9 cellular contexts compared by ENCODE assay signal in genomic region chr7:1532456-1533254, GRCh38. TPM values are rescaled to one million over a fixed set of nuclear protein-coding genes. Genes with fewer than 3 reads are reported as not detected.
DNase-seq lines count a peak whose midpoint lies in the region; ATAC-seq and TF ChIP-seq lines count a peak whose summit lies in the region.
"Had no signal": no experiment of that assay in that cellular context is flagged by ENCODE, and none has a peak within 500 bp of the region (broad histone marks: within the 10 kb centered on the region; RNA-seq: fewer than 3 reads in every experiment).

No MANE protein-coding gene starts in this region.

- H3F3A ChIP-seq in PC-3 (ENCODE audit: low read length, unreplicated experiment): peaks cover 7% of the 10 kb centered on the region

- BruUV-seq in PC-3 (replicated peaks; lab: Mats Ljungman, UMichigan): TSS peak; percentile 95

- H3K4me2 ChIP-seq in PC-3 (ENCODE audit: low read length) (peak overlapping the region; percentile 96), osteoblast (ENCODE audit: insufficient read depth, low read length) (peak overlapping the region; percentile 90)

- H3K4me3 ChIP-seq in GM08714 (ENCODE audit: low read length) (peak overlapping the region; percentile 66; the same call in 1 of the 2 replicates), PC-3 (ENCODE audit: low read length) (peak overlapping the region; percentile 88), fibroblast of villous mesenchyme (ENCODE audit: low read depth, low read length) (peak overlapping the region; percentile 73), osteoblast (ENCODE audit: insufficient read depth, low read length) (peak overlapping the region; percentile 80), transverse colon (peak overlapping the region; percentile 70 to 75 (median 72))

- peak; percentile 70 for TF ChIP-seq EP300 in transverse colon (IDR thresholded peaks at IDR 0.05; ENCODE audit: low read depth)

- POLR2A ChIA-PET in PC-3 (lab: Charles Lee; ENCODE audit: unreplicated experiment): interaction anchor here (0.5 to 1.8 kb wide), 4 partner anchors 22 to 372 kb away, joined by 3 to 8 read pairs (median 4); partner anchors contain the start of gene TMEM184A

- ATAC-seq in PC-3: peak; percentile 52
- no peak for ATAC-seq in GM21619 (IDR thresholded peaks at IDR 0.05; ENCODE audit: unreplicated experiment)

- no peaks in the 10 kb centered on the region for H3K9me2 ChIP-seq in PC-3 (replicated peaks; ENCODE audit: low read length)

- no peaks in the 10 kb centered on the region for H3K9me3 ChIP-seq in PC-3 (ENCODE audit: low read length)
- no peaks in the 10 kb centered on the region for H3K9me3 ChIP-seq in osteoblast (ENCODE audit: low read depth, low read length)
- H3K9me3 ChIP-seq in transverse colon: no peaks in the 10 kb centered on the region

- H3K79me2 ChIP-seq in PC-3 (ENCODE audit: low read length): peaks cover 63% of the 10 kb centered on the region
- H3K79me2 ChIP-seq in osteoblast (ENCODE audit: insufficient read depth, low read length): peaks cover 48% of the 10 kb centered on the region

- no peak overlapping the region for H2AFZ ChIP-seq in PC-3 (ENCODE audit: low read length)
- peak overlapping the region; percentile 40 for H2AFZ ChIP-seq in osteoblast (ENCODE audit: low read length)

- WGBS in transverse colon (ENCODE audit: low coverage in 1 of 2), 2 donors: 1 to 4% methylated on average over 5 to 35 of the region's 36 CpGs

- in situ Hi-C loops in transverse colon (cut with MboI; ENCODE audit: low pct_ligation_motif_present in 1 of 4, low pct_unique_long_range_greater_than_20kb in 1 of 4, low sequenced_read_pairs in 3 of 4): no loop called here

- intact Hi-C loops in PC-3 (cut with micrococcal nuclease) (loop anchor here (1.0 to 2.0 kb wide), 3 partner anchors 24 to 35 kb away; partner anchors contain the start of gene TMEM184A), transverse colon (cut with DNase I; ENCODE audit: low total_unique reads) (no loop called here)

- H3K27ac ChIP-seq in PC-3 (ENCODE audit: low read length): peak overlapping the region; percentile 97
- H3K27ac ChIP-seq in osteoblast (ENCODE audit: low read depth, low read length): peak overlapping the region; percentile 95
- peak overlapping the region; percentile 97 to 99 (median 98) for H3K27ac ChIP-seq in transverse colon

- H3K4me1 ChIP-seq in PC-3 (ENCODE audit: insufficient read depth, low read length) (peaks cover 32% of the 10 kb centered on the region), osteoblast (ENCODE audit: insufficient read depth, low read length) (peaks cover 41% of the 10 kb centered on the region), transverse colon (peaks cover 28 to 55% (median 54%) of the 10 kb centered on the region in 4 donors)

- no peaks in the 10 kb centered on the region; the same call in 1 of the 2 replicates for H3K36me3 ChIP-seq in PC-3 (ENCODE audit: low read depth, low read length)
- H3K36me3 ChIP-seq in osteoblast (ENCODE audit: insufficient read depth, low read length): no peaks in the 10 kb centered on the region
- H3K36me3 ChIP-seq in transverse colon: no peaks in the 10 kb centered on the region

- peak; percentile 86 for TF ChIP-seq POLR2A in transverse colon (IDR thresholded peaks at IDR 0.05)

- H4K20me1 ChIP-seq in PC-3 (ENCODE audit: low read length) (peaks cover 8% of the 10 kb centered on the region; the same call in 1 of the 2 replicates), osteoblast (ENCODE audit: insufficient read depth, low read length) (peaks cover 7% of the 10 kb centered on the region)

- peak overlapping the region; percentile 91 for H3K9ac ChIP-seq in PC-3 (ENCODE audit: low read length)

- H3K27me3 ChIP-seq in PC-3 (ENCODE audit: low read length): no peaks in the 10 kb centered on the region
- no peaks in the 10 kb centered on the region for H3K27me3 ChIP-seq in osteoblast (ENCODE audit: insufficient read depth, low read length)
- no peaks in the 10 kb centered on the region for H3K27me3 ChIP-seq in transverse colon

- DNase-seq in PC-3: peak; percentile 97
- peak; percentile 50 for DNase-seq in activated T-helper 9 cell treated with anti-CD3 and anti-CD28 coated beads, Interleukin-2, amount 50 U/mL, for 16 hours (ENCODE audit: low read depth)
- DNase-seq in fibroblast of villous mesenchyme (ENCODE audit: low read depth): peak; percentile 96
- DNase-seq in osteoblast (ENCODE audit: insufficient read length, low spot score, missing footprints): peak; percentile 99
- peak; percentile 90 for DNase-seq in transverse colon
- no peak for DNase-seq in SKM-1 treated with dmso at 0.1 percent for 144 hours (lab: John Stamatoyannopoulos, UW; ENCODE audit: unreplicated experiment)

- TF ChIP-seq CTCF in PC-3 (conservative IDR thresholded peaks at IDR 0.05; ENCODE audit: low read depth, low read length) (no peak), fibroblast of villous mesenchyme (IDR thresholded peaks at IDR 0.05; ENCODE audit: insufficient read depth, low read depth, low read length) (no peak), osteoblast (IDR thresholded peaks at IDR 0.05; ENCODE audit: extremely low read depth, low read depth, low read length) (no peak), transverse colon (IDR thresholded peaks at IDR 0.05) (no peak)

- CTCF ChIA-PET in PC-3 (lab: Charles Lee): interaction anchor here (1.0 to 1.4 kb wide), 2 partner anchors 19 to 23 kb away, joined by 3 to 4 read pairs; partner anchors contain the start of gene TMEM184A

RNA-seq across cellular contexts. Expression of gene MAFK, which starts 2.2 kb away (rescaled TPM):
- total RNA-seq in PC-3 (2014; rRNA removed): 61.6 and 83.3 TPM in 2 replicates
- 21.6 and 26.4 TPM in 2 replicates for total RNA-seq in fibroblast of villous mesenchyme
- total RNA-seq in osteoblast: 19.7 and 21.7 TPM in 2 replicates
- total RNA-seq in transverse colon: 100 to 1,000 TPM in 1 of 4 donors, 10 to 100 TPM in 3; 22.9 to 103 (median 44.0) TPM

RNA-seq across cellular contexts. Expression of gene TMEM184A, which starts 23.4 kb away (rescaled TPM):
- total RNA-seq in PC-3 (2014; rRNA removed): 23.1 and 31.3 TPM in 2 replicates
- total RNA-seq in fibroblast of villous mesenchyme: 0.64 and 0.86 TPM in 2 replicates
- total RNA-seq in osteoblast: under 0.01 TPM in 2 replicates
- 100 to 1,000 TPM in 2 of 4 donors, 10 to 100 TPM in 2; 49.9 to 151 (median 94.1) TPM for total RNA-seq in transverse colon
- total RNA-seq: frontal cortex had no signal

RNA-seq across cellular contexts. Expression of gene INTS1, which starts 28.5 kb away (rescaled TPM):
- total RNA-seq in PC-3 (2014; rRNA removed): 62.9 and 92.6 TPM in 2 replicates
- 45.3 and 69.9 TPM in 2 replicates for total RNA-seq in fibroblast of villous mesenchyme
- total RNA-seq in osteoblast: 53.0 and 66.2 TPM in 2 replicates
- total RNA-seq in transverse colon: 100 to 1,000 TPM in 1 of 4 donors, 10 to 100 TPM in 3; 50.3 to 134 (median 71.4) TPM

RNA-seq across cellular contexts. Expression of gene PSMG3, which starts 37.2 kb away (rescaled TPM):
- total RNA-seq in PC-3 (2014; rRNA removed): 133 and 171 TPM in 2 replicates
- 24.6 and 30.9 TPM in 2 replicates for total RNA-seq in fibroblast of villous mesenchyme
- 32.1 and 38.7 TPM in 2 replicates for total RNA-seq in osteoblast
- 10 to 100 TPM in 3 of 4 donors, 1 to 10 TPM in 1; 7.1 to 41.9 (median 27.6) TPM for total RNA-seq in transverse colon

Comparison
In these comparisons a context has a peak if more than half of its experiments do, and no peak if none do; other contexts are left out.
1. RNA of gene TMEM184A, which starts 23.4 kb away (total RNA-seq): 49.9 to 151 TPM in transverse colon and 23.1 to 31.3 TPM in PC-3; 0.64 to 0.86 TPM in fibroblast of villous mesenchyme and under 0.01 TPM in osteoblast; every median in the first group is over 10 times any median in the second.
2. Peak in every context shown above with its lines, with median percentiles within 50 percentile points of each other: H3K4me3 ChIP-seq and H3K27ac ChIP-seq.